In the genomic region with DNA sequence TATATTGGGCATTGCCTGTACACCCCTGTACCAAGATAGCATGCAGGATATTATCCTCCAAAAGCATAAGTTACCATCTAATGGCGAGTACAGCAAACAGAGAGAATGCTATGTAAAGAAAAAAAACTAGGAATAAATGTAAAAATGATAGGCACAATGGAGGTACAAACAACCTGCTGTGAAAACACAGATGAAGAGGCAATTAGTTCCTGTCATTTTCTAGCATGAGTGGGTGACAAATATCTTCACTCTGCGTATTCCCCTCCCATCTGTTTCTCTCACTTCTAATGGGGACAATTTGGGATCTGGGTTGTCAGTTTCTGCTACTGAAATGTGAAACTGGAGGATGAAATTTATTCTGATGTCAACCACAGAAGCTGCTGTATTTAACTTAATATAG, we compare ENCODE assay signal across 24 cellular contexts.
"Had no signal": no experiment of that assay in that cellular context is flagged by ENCODE, and none has a peak within 500 bp of the region (broad histone marks: within the 10 kb centered on the region; RNA-seq: fewer than 3 reads in every experiment).

No MANE protein-coding gene starts in this region.

- H3K27me3 ChIP-seq: esophagus muscularis mucosa, hepatocyte, neutrophil, ovary, right atrium auricular region, upper lobe of right lung had no signal

- H3K79me2 ChIP-seq: hepatocyte had no signal

- H2AFZ ChIP-seq: hepatocyte had no signal

- H3K27ac ChIP-seq: coronary artery, esophagus muscularis mucosa, hepatocyte, neutrophil, ovary, psoas muscle, right atrium auricular region, thoracic aorta, upper lobe of right lung had no signal

- H3K4me1 ChIP-seq: esophagus muscularis mucosa, psoas muscle, right atrium auricular region, upper lobe of right lung had no signal

- H3K9me3 ChIP-seq: esophagus muscularis mucosa, neutrophil, ovary, psoas muscle, right atrium auricular region, thoracic aorta, upper lobe of right lung had no signal

- FAIRE-seq: bronchial epithelial cell, frontal cortex had no signal

- ATAC-seq: left cardiac atrium; natural killer cell treated with Interleukin-12 subunit alpha and Interleukin-12 subunit beta and Interleukin-15 and Interleukin-18, amount 100 ng/mL, for 72 hours; psoas muscle; upper lobe of right lung had no signal

- H3K4me3 ChIP-seq: coronary artery, esophagus muscularis mucosa, hepatocyte, ovary, psoas muscle, right atrium auricular region, thoracic aorta, upper lobe of right lung had no signal

- H3K36me3 ChIP-seq: esophagus muscularis mucosa, neutrophil, ovary, right atrium auricular region, thoracic aorta, upper lobe of right lung had no signal

- H3K4me2 ChIP-seq: hepatocyte had no signal

- DNase-seq: activated CD4-positive, alpha-beta memory T cell treated with anti-CD3 and anti-CD28 coated beads for 36 hours; activated CD4-positive, alpha-beta T cell treated with anti-CD3 and anti-CD28 coated beads for 48 hours; activated effector memory CD4-positive, alpha-beta T cell treated with Interleukin-2 at 50 U/mL for 16 hours; activated naive CD4-positive, alpha-beta T cell treated with anti-CD3 and anti-CD28 coated beads for 36 hours; activated T-cell treated with anti-CD3 and anti-CD28 coated beads, Interleukin-2, amount 50 U/mL, for 72 hours; amygdala; cerebellar nuclear complex; glutamatergic neuron; left cardiac atrium; midbrain; ovary; psoas muscle; stimulated activated CD4-positive, alpha-beta T cell treated with anti-CD3 and anti-CD28 coated beads, Interleukin-4, amount 100 ng/mL, for 24 hours; stimulated activated naive CD4-positive, alpha-beta T cell treated with Interleukin-2 at 50 U/mL for 16 hours; upper lobe of right lung had no signal
